ENCODE assay signal across 16 cellular contexts in genomic region chr5:95446009-95446408, GRCh38. TPM values are rescaled to one million over a fixed set of nuclear protein-coding genes. Genes with fewer than 3 reads are reported as not detected.
A peak's percentile ranks its signal among the peaks of the same experiment; 100 is the strongest.
DNase-seq lines count a peak whose midpoint lies in the region; ATAC-seq and TF ChIP-seq lines count a peak whose summit lies in the region.
"Had no signal": no experiment of that assay in that cellular context is flagged by ENCODE, and none has a peak within 500 bp of the region (broad histone marks: within the 10 kb centered on the region; RNA-seq: fewer than 3 reads in every experiment).

No MANE protein-coding gene starts in this region.

- TF ChIP-seq CTCF in brain microvascular endothelial cell (IDR thresholded peaks at IDR 0.05; ENCODE audit: low read depth, low read length, missing control alignments), result no peak
- TF ChIP-seq CTCF in kidney epithelial cell (IDR thresholded peaks at IDR 0.05; ENCODE audit: insufficient read depth, low read length, poor library complexity, severe bottlenecking), result no peak
- TF ChIP-seq CTCF in right atrium auricular region (IDR thresholded peaks at IDR 0.05), result no peak

- H3K36me3 ChIP-seq in BLaER1, result no peaks in the 10 kb centered on the region
- H3K36me3 ChIP-seq in brain microvascular endothelial cell (replicated peaks), result no peaks in the 10 kb centered on the region
- no peaks in the 10 kb centered on the region for H3K36me3 ChIP-seq in kidney epithelial cell (ENCODE audit: control insufficient read depth, insufficient read depth, low read length)
- H3K36me3 ChIP-seq in right atrium auricular region, result no peaks in the 10 kb centered on the region
- H3K36me3 ChIP-seq: esophagus squamous epithelium, SJSA1 had no signal

- H4K20me1 ChIP-seq in BLaER1, result no peaks in the 10 kb centered on the region

- peak; percentile 36 for DNase-seq in LHCN-M2 (ENCODE audit: low read depth)
- DNase-seq in brain microvascular endothelial cell, result peak; percentile 88
- DNase-seq in kidney epithelial cell (ENCODE audit: low read depth), result peak; percentile 71
- DNase-seq in right atrium auricular region (ENCODE audit: low spot score), result no peak
- DNase-seq in left ventricle myocardium superior, result no peak
- DNase-seq in GM19240 (ENCODE audit: insufficient read length, low spot score), result no peak
- DNase-seq: activated CD4-positive, alpha-beta T cell treated with anti-CD3 and anti-CD28 coated beads for 4 hours; CD4-positive, alpha-beta memory T cell; esophagus squamous epithelium; NCI-H526; stimulated activated CD4-positive, alpha-beta T cell treated with anti-CD3 and anti-CD28 coated beads, Interleukin-15, amount 100 ng/mL, for 24 hours had no signal

- no peak overlapping the region for H3K9ac ChIP-seq in BLaER1

- H3K27ac ChIP-seq in BLaER1, result no peak overlapping the region
- H3K27ac ChIP-seq in brain microvascular endothelial cell, result peak overlapping the region; percentile 58
- H3K27ac ChIP-seq in right atrium auricular region, result no peak overlapping the region
- H3K27ac ChIP-seq: esophagus squamous epithelium, SJSA1 had no signal

- H3K4me1 ChIP-seq in BLaER1 (peaks cover 21% of the 10 kb centered on the region), right atrium auricular region (no peaks in the 10 kb centered on the region)
- H3K4me1 ChIP-seq: SJSA1 had no signal

- H3K4me2 ChIP-seq in BLaER1, result peak overlapping the region; percentile 47

- H3K9me3 ChIP-seq in BLaER1 (no peaks in the 10 kb centered on the region), right atrium auricular region (no peaks in the 10 kb centered on the region)
- H3K9me3 ChIP-seq: esophagus squamous epithelium, SJSA1 had no signal

- H3K4me3 ChIP-seq in BLaER1, result no peak overlapping the region
- no peak overlapping the region for H3K4me3 ChIP-seq in brain microvascular endothelial cell (ENCODE audit: low read depth, low read length)
- no peak overlapping the region for H3K4me3 ChIP-seq in kidney epithelial cell (ENCODE audit: low read depth, low read length)
- H3K4me3 ChIP-seq in right atrium auricular region, result no peak overlapping the region
- H3K4me3 ChIP-seq: esophagus squamous epithelium, SJSA1 had no signal

- in situ Hi-C loops in brain microvascular endothelial cell (cut with HindIII; ENCODE audit: low pct_ligation_motif_present, low sequenced_read_pairs), result no loop called here

- no peak for ATAC-seq in left ventricle myocardium superior
- ATAC-seq in GM18520 (IDR thresholded peaks at IDR 0.05; ENCODE audit: unreplicated experiment), result no peak

- intact Hi-C loops in left ventricle myocardium superior (cut with micrococcal nuclease), result no loop called here

- no peaks in the 10 kb centered on the region for H3K27me3 ChIP-seq in BLaER1
- peaks cover 4% of the 10 kb centered on the region for H3K27me3 ChIP-seq in brain microvascular endothelial cell (replicated peaks)
- no peaks in the 10 kb centered on the region for H3K27me3 ChIP-seq in kidney epithelial cell (ENCODE audit: control insufficient read depth, insufficient read depth, low read length)
- H3K27me3 ChIP-seq in right atrium auricular region, result no peaks in the 10 kb centered on the region
- H3K27me3 ChIP-seq: SJSA1 had no signal

RNA-seq across cellular contexts. Expression of gene FAM81B, which starts 54.8 kb away (rescaled TPM):
- total RNA-seq in LHCN-M2 (2014; rRNA removed), result not detected in 2 replicates
- polyA plus RNA-seq in LHCN-M2 (2012), result not detected
- 0.75 TPM in 1 of 2 replicates, not detected in the other for total RNA-seq in kidney epithelial cell
- total RNA-seq in right atrium auricular region, result 10 to 100 TPM in 1 of 2 donors, 1 to 10 TPM in 1; 3.5 to 24.7 TPM
- 2.9 TPM for total RNA-seq in left ventricle myocardium superior
- total RNA-seq: activated T-helper 1 cell treated with anti-CD3 and anti-CD28 coated beads, Interleukin-12 subunit alpha, Interleukin-12 subunit beta, Interleukin-2, Interleukin-4 antibody, amounts not matched to agents 30 ng/mL and 10 ng/mL and 1 ng/mL, durations not matched to agents 14 hours and 24 hours and 36 hours; cardiac septum; CD4-positive, alpha-beta memory T cell; esophagus squamous epithelium; SJSA1 had no signal
- polyA plus RNA-seq: CD4-positive, alpha-beta memory T cell had no signal

Comparison
In these comparisons a context has a peak if more than half of its experiments do, and no peak if none do; other contexts are left out.
1. DNase-seq: peak in LHCN-M2 (single experiment), brain microvascular endothelial cell (single experiment) and kidney epithelial cell (single experiment); none in right atrium auricular region (single experiment), left ventricle myocardium superior (single experiment) and GM19240 (single experiment).